In the genomic region with DNA sequence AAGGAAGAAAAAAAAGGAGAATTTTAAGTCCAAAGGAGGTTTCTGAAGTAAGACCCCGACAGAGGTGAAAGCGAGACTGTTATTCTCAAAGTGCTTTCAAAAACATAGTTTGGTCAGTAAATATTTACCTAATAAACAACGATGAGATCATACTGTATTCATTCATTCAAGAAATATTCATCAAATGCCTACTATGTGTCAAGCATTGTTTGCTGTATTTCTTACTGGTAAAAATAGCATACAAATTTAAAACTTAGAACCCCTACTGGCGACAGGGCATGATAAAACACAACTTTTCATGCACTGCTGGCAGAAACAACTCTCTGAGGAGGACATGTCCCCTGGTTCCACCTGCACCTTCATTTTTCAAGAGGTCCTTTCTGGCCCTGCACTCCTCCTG, we compare ENCODE assay signal across 24 cellular contexts.
"Had no signal": no experiment of that assay in that cellular context is flagged by ENCODE, and none has a peak within 500 bp of the region (broad histone marks: within the 10 kb centered on the region; RNA-seq: fewer than 3 reads in every experiment).

No MANE protein-coding gene starts in this region.

- H3K36me3 ChIP-seq: neural progenitor cell had no signal

- ATAC-seq: effector memory CD8-positive, alpha-beta T cell; mucosa of descending colon; natural killer cell treated with Interleukin-12 subunit alpha and Interleukin-12 subunit beta and Interleukin-15 and Interleukin-18, amount 100 ng/mL, for 72 hours; stimulated activated naive B cell treated with anti-CD40 and anti-IgM and Interleukin-4, amounts not matched to agents 10 μg/mL and 1 μg/mL and 100 μg/mL, for 72 hours had no signal

- DNase-seq: cortex of kidney; effector memory CD8-positive, alpha-beta T cell; immature natural killer cell; islet precursor cell; kidney glomerular epithelial cell; left ventricle myocardium superior; mucosa of descending colon; naive B cell; right cardiac atrium; spleen; stimulated activated naive B cell treated with anti-CD40 and anti-IgM and Interleukin-4, amounts not matched to agents 10 μg/mL and 1 μg/mL and 100 μg/mL, for 72 hours had no signal

- H3K27ac Mint-ChIP-seq: memory B cell; naive B cell; natural killer cell treated with Interleukin-12 subunit alpha and Interleukin-12 subunit beta and Interleukin-15 and Interleukin-18, amount 100 ng/mL, for 72 hours; neural progenitor cell; stimulated activated naive B cell treated with anti-CD40 and anti-IgM and Interleukin-4, amounts not matched to agents 10 μg/mL and 1 μg/mL and 100 μg/mL, for 72 hours; stimulated activated naive CD8-positive, alpha-beta T cell treated with anti-CD3 and anti-CD28 coated beads, Interleukin-15, Interleukin-2, amounts not matched to agents 100 ng/mL and 50 ng/mL, for 24 hours had no signal

- H3K4me1 Mint-ChIP-seq: memory B cell had no signal

- FAIRE-seq: frontal cortex, urothelium cell line had no signal

- H3K4me1 ChIP-seq: parathyroid adenoma had no signal

- H3K27me3 ChIP-seq: neural progenitor cell, spleen, tibial nerve, upper lobe of left lung had no signal

- H3K27me3 Mint-ChIP-seq: effector memory CD8-positive, alpha-beta T cell; memory B cell; naive B cell; natural killer cell treated with Interleukin-12 subunit alpha and Interleukin-12 subunit beta and Interleukin-15 and Interleukin-18, amount 100 ng/mL, for 72 hours; stimulated activated naive B cell treated with anti-CD40 and anti-IgM and Interleukin-4, amounts not matched to agents 10 μg/mL and 1 μg/mL and 100 μg/mL, for 72 hours; stimulated activated naive CD8-positive, alpha-beta T cell treated with anti-CD3 and anti-CD28 coated beads, Interleukin-15, Interleukin-2, amounts not matched to agents 100 ng/mL and 50 ng/mL, for 24 hours had no signal

- H3K4me3 Mint-ChIP-seq: effector memory CD8-positive, alpha-beta T cell; immature natural killer cell; memory B cell; naive B cell; natural killer cell treated with Interleukin-12 subunit alpha and Interleukin-12 subunit beta and Interleukin-15 and Interleukin-18, amount 100 ng/mL, for 72 hours; neural progenitor cell; stimulated activated naive B cell treated with anti-CD40 and anti-IgM and Interleukin-4, amounts not matched to agents 10 μg/mL and 1 μg/mL and 100 μg/mL, for 72 hours; stimulated activated naive CD8-positive, alpha-beta T cell treated with anti-CD3 and anti-CD28 coated beads, Interleukin-15, Interleukin-2, amounts not matched to agents 100 ng/mL and 50 ng/mL, for 24 hours had no signal

- H3K4me3 ChIP-seq: lung, mucosa of descending colon, neural progenitor cell, prostate gland, skin epidermis, spleen, thoracic aorta, tibial nerve, upper lobe of left lung had no signal

- H3K27ac ChIP-seq: neural progenitor cell, parathyroid adenoma, skin epidermis, spleen, tibial nerve, upper lobe of left lung had no signal

- H3K9me3 ChIP-seq: mucosa of descending colon, prostate gland, spleen, thoracic aorta, tibial nerve, upper lobe of left lung had no signal

- H3K9me3 Mint-ChIP-seq: effector memory CD8-positive, alpha-beta T cell; immature natural killer cell; memory B cell; naive B cell; natural killer cell treated with Interleukin-12 subunit alpha and Interleukin-12 subunit beta and Interleukin-15 and Interleukin-18, amount 100 ng/mL, for 72 hours; neural progenitor cell; stimulated activated naive B cell treated with anti-CD40 and anti-IgM and Interleukin-4, amounts not matched to agents 10 μg/mL and 1 μg/mL and 100 μg/mL, for 72 hours; stimulated activated naive CD8-positive, alpha-beta T cell treated with anti-CD3 and anti-CD28 coated beads, Interleukin-15, Interleukin-2, amounts not matched to agents 100 ng/mL and 50 ng/mL, for 24 hours had no signal
